In genomic region chr17:7239091-7240027, GRCh38 we compare ENCODE assay signal across 1 cellular context.
TF ChIP-seq lines count a peak whose summit lies in the region.

Gene PHF23 (minus strand): TSS chr17:7239457. CDS start chr17:7239279, 178 bp downstream.

TF ChIP-seq in K562, 482 proteins besides CTCF, POLR2A, EP300 and RAD21 (continued from another document and continues in another):
- TF ChIP-seq SP2 (IDR thresholded peaks at IDR 0.05; ENCODE audit: extremely low read depth, low read depth, low read length, poor library complexity, severe bottlenecking) = no peak
- TF ChIP-seq MTA3 (IDR thresholded peaks at IDR 0.05; ENCODE audit: borderline replicate concordance) = peak; percentile 78
- TF ChIP-seq RB1 (IDR thresholded peaks at IDR 0.05; ENCODE audit: low read depth) = 0 out of 2 replicates have a peak, but pooled peaks have one; percentile 29
- TF ChIP-seq, protein P1, sequence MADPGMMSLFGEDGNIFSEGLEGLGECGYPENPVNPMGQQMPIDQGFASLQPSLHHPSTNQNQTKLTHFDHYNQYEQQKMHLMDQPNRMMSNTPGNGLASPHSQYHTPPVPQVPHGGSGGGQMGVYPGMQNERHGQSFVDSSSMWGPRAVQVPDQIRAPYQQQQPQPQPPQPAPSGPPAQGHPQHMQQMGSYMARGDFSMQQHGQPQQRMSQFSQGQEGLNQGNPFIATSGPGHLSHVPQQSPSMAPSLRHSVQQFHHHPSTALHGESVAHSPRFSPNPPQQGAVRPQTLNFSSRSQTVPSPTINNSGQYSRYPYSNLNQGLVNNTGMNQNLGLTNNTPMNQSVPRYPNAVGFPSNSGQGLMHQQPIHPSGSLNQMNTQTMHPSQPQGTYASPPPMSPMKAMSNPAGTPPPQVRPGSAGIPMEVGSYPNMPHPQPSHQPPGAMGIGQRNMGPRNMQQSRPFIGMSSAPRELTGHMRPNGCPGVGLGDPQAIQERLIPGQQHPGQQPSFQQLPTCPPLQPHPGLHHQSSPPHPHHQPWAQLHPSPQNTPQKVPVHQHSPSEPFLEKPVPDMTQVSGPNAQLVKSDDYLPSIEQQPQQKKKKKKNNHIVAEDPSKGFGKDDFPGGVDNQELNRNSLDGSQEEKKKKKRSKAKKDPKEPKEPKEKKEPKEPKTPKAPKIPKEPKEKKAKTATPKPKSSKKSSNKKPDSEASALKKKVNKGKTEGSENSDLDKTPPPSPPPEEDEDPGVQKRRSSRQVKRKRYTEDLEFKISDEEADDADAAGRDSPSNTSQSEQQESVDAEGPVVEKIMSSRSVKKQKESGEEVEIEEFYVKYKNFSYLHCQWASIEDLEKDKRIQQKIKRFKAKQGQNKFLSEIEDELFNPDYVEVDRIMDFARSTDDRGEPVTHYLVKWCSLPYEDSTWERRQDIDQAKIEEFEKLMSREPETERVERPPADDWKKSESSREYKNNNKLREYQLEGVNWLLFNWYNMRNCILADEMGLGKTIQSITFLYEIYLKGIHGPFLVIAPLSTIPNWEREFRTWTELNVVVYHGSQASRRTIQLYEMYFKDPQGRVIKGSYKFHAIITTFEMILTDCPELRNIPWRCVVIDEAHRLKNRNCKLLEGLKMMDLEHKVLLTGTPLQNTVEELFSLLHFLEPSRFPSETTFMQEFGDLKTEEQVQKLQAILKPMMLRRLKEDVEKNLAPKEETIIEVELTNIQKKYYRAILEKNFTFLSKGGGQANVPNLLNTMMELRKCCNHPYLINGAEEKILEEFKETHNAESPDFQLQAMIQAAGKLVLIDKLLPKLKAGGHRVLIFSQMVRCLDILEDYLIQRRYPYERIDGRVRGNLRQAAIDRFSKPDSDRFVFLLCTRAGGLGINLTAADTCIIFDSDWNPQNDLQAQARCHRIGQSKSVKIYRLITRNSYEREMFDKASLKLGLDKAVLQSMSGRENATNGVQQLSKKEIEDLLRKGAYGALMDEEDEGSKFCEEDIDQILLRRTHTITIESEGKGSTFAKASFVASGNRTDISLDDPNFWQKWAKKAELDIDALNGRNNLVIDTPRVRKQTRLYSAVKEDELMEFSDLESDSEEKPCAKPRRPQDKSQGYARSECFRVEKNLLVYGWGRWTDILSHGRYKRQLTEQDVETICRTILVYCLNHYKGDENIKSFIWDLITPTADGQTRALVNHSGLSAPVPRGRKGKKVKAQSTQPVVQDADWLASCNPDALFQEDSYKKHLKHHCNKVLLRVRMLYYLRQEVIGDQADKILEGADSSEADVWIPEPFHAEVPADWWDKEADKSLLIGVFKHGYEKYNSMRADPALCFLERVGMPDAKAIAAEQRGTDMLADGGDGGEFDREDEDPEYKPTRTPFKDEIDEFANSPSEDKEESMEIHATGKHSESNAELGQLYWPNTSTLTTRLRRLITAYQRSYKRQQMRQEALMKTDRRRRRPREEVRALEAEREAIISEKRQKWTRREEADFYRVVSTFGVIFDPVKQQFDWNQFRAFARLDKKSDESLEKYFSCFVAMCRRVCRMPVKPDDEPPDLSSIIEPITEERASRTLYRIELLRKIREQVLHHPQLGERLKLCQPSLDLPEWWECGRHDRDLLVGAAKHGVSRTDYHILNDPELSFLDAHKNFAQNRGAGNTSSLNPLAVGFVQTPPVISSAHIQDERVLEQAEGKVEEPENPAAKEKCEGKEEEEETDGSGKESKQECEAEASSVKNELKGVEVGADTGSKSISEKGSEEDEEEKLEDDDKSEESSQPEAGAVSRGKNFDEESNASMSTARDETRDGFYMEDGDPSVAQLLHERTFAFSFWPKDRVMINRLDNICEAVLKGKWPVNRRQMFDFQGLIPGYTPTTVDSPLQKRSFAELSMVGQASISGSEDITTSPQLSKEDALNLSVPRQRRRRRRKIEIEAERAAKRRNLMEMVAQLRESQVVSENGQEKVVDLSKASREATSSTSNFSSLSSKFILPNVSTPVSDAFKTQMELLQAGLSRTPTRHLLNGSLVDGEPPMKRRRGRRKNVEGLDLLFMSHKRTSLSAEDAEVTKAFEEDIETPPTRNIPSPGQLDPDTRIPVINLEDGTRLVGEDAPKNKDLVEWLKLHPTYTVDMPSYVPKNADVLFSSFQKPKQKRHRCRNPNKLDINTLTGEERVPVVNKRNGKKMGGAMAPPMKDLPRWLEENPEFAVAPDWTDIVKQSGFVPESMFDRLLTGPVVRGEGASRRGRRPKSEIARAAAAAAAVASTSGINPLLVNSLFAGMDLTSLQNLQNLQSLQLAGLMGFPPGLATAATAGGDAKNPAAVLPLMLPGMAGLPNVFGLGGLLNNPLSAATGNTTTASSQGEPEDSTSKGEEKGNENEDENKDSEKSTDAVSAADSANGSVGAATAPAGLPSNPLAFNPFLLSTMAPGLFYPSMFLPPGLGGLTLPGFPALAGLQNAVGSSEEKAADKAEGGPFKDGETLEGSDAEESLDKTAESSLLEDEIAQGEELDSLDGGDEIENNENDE (IDR thresholded peaks at IDR 0.05; ENCODE audit: low read depth, low read length) = no peak
- no peak for TF ChIP-seq GTF2A2 (tag; IDR thresholded peaks at IDR 0.05)
- peak; percentile 93 for TF ChIP-seq MCM2 (IDR thresholded peaks at IDR 0.05; ENCODE audit: low read depth)
- TF ChIP-seq CREM (IDR thresholded peaks at IDR 0.05; ENCODE audit: low read depth) = peak; percentile 79
- TF ChIP-seq PHF8 (IDR thresholded peaks at IDR 0.05; ENCODE audit: borderline replicate concordance, low read length) = peak; percentile 39; the same call in 1 of the 2 replicates
- no peak for TF ChIP-seq ZNF41 (CRISPR knock-in tag; conservative IDR thresholded peaks at IDR 0.05)
- TF ChIP-seq RBM34 (IDR thresholded peaks at IDR 0.05; ENCODE audit: borderline replicate concordance, insufficient read depth, low read length) = no peak
- TF ChIP-seq LCOR (CRISPR knock-in tag; IDR thresholded peaks at IDR 0.05) = peak; percentile 17; the same call in 1 of the 2 replicates
- TF ChIP-seq HDAC1 (IDR thresholded peaks at IDR 0.05) = peak in 1 of 2 experiments; percentile 65; a peak in 1 of 4 replicates
- TF ChIP-seq ESRRA (IDR thresholded peaks at IDR 0.05; ENCODE audit: borderline replicate concordance, low read depth) = no peak
- TF ChIP-seq BDP1 (IDR thresholded peaks at IDR 0.05; ENCODE audit: insufficient read depth, insufficient read length) = no peak
- peak; percentile 50; the same call in 1 of the 2 replicates for TF ChIP-seq L3MBTL2 (IDR thresholded peaks at IDR 0.05)
- TF ChIP-seq THRAP3 (IDR thresholded peaks at IDR 0.05; ENCODE audit: borderline replicate concordance) = no peak
- peak; percentile 59 for TF ChIP-seq EP400 (IDR thresholded peaks at IDR 0.05)
- TF ChIP-seq, protein P2, sequence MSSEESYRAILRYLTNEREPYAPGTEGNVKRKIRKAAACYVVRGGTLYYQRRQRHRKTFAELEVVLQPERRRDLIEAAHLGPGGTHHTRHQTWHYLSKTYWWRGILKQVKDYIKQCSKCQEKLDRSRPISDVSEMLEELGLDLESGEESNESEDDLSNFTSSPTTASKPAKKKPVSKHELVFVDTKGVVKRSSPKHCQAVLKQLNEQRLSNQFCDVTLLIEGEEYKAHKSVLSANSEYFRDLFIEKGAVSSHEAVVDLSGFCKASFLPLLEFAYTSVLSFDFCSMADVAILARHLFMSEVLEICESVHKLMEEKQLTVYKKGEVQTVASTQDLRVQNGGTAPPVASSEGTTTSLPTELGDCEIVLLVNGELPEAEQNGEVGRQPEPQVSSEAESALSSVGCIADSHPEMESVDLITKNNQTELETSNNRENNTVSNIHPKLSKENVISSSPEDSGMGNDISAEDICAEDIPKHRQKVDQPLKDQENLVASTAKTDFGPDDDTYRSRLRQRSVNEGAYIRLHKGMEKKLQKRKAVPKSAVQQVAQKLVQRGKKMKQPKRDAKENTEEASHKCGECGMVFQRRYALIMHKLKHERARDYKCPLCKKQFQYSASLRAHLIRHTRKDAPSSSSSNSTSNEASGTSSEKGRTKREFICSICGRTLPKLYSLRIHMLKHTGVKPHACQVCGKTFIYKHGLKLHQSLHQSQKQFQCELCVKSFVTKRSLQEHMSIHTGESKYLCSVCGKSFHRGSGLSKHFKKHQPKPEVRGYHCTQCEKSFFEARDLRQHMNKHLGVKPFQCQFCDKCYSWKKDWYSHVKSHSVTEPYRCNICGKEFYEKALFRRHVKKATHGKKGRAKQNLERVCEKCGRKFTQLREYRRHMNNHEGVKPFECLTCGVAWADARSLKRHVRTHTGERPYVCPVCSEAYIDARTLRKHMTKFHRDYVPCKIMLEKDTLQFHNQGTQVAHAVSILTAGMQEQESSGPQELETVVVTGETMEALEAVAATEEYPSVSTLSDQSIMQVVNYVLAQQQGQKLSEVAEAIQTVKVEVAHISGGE (CRISPR knock-in tag; IDR thresholded peaks at IDR 0.05) = peak in 1 of 3 experiments; percentile 94; a peak in 2 of 6 replicates
- TF ChIP-seq TGIF2 (CRISPR knock-in tag; IDR thresholded peaks at IDR 0.05) = no peak
- TF ChIP-seq, protein P3, sequence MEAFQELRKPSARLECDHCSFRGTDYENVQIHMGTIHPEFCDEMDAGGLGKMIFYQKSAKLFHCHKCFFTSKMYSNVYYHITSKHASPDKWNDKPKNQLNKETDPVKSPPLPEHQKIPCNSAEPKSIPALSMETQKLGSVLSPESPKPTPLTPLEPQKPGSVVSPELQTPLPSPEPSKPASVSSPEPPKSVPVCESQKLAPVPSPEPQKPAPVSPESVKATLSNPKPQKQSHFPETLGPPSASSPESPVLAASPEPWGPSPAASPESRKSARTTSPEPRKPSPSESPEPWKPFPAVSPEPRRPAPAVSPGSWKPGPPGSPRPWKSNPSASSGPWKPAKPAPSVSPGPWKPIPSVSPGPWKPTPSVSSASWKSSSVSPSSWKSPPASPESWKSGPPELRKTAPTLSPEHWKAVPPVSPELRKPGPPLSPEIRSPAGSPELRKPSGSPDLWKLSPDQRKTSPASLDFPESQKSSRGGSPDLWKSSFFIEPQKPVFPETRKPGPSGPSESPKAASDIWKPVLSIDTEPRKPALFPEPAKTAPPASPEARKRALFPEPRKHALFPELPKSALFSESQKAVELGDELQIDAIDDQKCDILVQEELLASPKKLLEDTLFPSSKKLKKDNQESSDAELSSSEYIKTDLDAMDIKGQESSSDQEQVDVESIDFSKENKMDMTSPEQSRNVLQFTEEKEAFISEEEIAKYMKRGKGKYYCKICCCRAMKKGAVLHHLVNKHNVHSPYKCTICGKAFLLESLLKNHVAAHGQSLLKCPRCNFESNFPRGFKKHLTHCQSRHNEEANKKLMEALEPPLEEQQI (IDR thresholded peaks at IDR 0.05) = no peak
- 0 out of 2 replicates have a peak, but pooled peaks have one; percentile 30 for TF ChIP-seq FOXJ2 (tag; IDR thresholded peaks at IDR 0.05)
- no peak for TF ChIP-seq ZZZ3 (IDR thresholded peaks at IDR 0.05)
- 0 out of 2 replicates have a peak, but pooled peaks have one; percentile 5 for TF ChIP-seq ZBED1 (IDR thresholded peaks at IDR 0.05)
- TF ChIP-seq NRF1 (conservative IDR thresholded peaks at IDR 0.05 in 1 of 2, IDR thresholded peaks at IDR 0.05 in 1 of 2) = peak; percentile 98
- 0 out of 2 replicates have a peak, but pooled peaks have one; percentile 13 for TF ChIP-seq KLF16 (IDR thresholded peaks at IDR 0.05)
- TF ChIP-seq NONO (IDR thresholded peaks at IDR 0.05; ENCODE audit: low read depth in 2 of 2, low read length in 1 of 2) = 0 out of 4 replicates have a peak, but pooled peaks of 1 of the 2 experiments have one; percentile 64
- TF ChIP-seq, protein P4, sequence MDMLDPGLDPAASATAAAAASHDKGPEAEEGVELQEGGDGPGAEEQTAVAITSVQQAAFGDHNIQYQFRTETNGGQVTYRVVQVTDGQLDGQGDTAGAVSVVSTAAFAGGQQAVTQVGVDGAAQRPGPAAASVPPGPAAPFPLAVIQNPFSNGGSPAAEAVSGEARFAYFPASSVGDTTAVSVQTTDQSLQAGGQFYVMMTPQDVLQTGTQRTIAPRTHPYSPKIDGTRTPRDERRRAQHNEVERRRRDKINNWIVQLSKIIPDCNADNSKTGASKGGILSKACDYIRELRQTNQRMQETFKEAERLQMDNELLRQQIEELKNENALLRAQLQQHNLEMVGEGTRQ (CRISPR knock-in tag; IDR thresholded peaks at IDR 0.05) = no peak
- peak; percentile 80 for TF ChIP-seq POLR2G (IDR thresholded peaks at IDR 0.05; ENCODE audit: low read depth, low read length)
- TF ChIP-seq SRSF3 (IDR thresholded peaks at IDR 0.05; ENCODE audit: insufficient read depth, low read length) = no peak
- no peak for TF ChIP-seq PCBP2 (IDR thresholded peaks at IDR 0.05; ENCODE audit: low read depth, low read length, poor library complexity, severe bottlenecking)
- peak; percentile 50; the same call in 1 of the 2 replicates for TF ChIP-seq LEF1 (IDR thresholded peaks at IDR 0.05)
- TF ChIP-seq ZNF445 (CRISPR knock-in tag; IDR thresholded peaks at IDR 0.05; ENCODE audit: low read depth) = no peak
- TF ChIP-seq HNRNPH1 (optimal IDR thresholded peaks at IDR 0.05; ENCODE audit: low read depth, low read length) = no peak
- TF ChIP-seq ZNF165 (CRISPR knock-in tag; IDR thresholded peaks at IDR 0.05; ENCODE audit: borderline replicate concordance) = no peak
- TF ChIP-seq NR4A1 (CRISPR knock-in tag; IDR thresholded peaks at IDR 0.05) = no peak
- no peak for TF ChIP-seq NR4A1 (tag; IDR thresholded peaks at IDR 0.05)
- TF ChIP-seq SMAD3 (CRISPR knock-in tag; conservative IDR thresholded peaks at IDR 0.05) = 0 out of 2 replicates have a peak, but pooled peaks have one; percentile 10
- no peak for TF ChIP-seq ZNF232 (CRISPR knock-in tag; IDR thresholded peaks at IDR 0.05)
- TF ChIP-seq, protein P5, sequence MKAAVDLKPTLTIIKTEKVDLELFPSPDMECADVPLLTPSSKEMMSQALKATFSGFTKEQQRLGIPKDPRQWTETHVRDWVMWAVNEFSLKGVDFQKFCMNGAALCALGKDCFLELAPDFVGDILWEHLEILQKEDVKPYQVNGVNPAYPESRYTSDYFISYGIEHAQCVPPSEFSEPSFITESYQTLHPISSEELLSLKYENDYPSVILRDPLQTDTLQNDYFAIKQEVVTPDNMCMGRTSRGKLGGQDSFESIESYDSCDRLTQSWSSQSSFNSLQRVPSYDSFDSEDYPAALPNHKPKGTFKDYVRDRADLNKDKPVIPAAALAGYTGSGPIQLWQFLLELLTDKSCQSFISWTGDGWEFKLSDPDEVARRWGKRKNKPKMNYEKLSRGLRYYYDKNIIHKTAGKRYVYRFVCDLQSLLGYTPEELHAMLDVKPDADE (conservative IDR thresholded peaks at IDR 0.05; ENCODE audit: control insufficient read depth, low read depth, low read length) = peak; percentile 85
- no peak for TF ChIP-seq ZBTB17 (CRISPR knock-in tag; IDR thresholded peaks at IDR 0.05)
- peak; percentile 100 for TF ChIP-seq ZNF263 (CRISPR knock-in tag; IDR thresholded peaks at IDR 0.05; ENCODE audit: borderline replicate concordance)
- TF ChIP-seq SPI1 (IDR thresholded peaks at IDR 0.05; ENCODE audit: borderline replicate concordance, low read depth, low read length) = peak; percentile 85
- TF ChIP-seq NR3C1 (CRISPR knock-in tag; IDR thresholded peaks at IDR 0.05) = no peak
- TF ChIP-seq, protein P6, sequence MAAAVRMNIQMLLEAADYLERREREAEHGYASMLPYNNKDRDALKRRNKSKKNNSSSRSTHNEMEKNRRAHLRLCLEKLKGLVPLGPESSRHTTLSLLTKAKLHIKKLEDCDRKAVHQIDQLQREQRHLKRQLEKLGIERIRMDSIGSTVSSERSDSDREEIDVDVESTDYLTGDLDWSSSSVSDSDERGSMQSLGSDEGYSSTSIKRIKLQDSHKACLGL (CRISPR knock-in tag; IDR thresholded peaks at IDR 0.05; ENCODE audit: borderline replicate concordance, poor library complexity, severe bottlenecking) = no peak
- no peak for TF ChIP-seq ZNF311 (CRISPR knock-in tag; IDR thresholded peaks at IDR 0.05)
- peak; percentile 56; the same call in 1 of the 2 replicates for TF ChIP-seq SP1 (CRISPR knock-in tag; IDR thresholded peaks at IDR 0.05)
- no peak; the same call in 1 of the 2 replicates for TF ChIP-seq ZNF644 (tag; IDR thresholded peaks at IDR 0.05; ENCODE audit: low read depth)
- no peak for TF ChIP-seq NELFE (IDR thresholded peaks at IDR 0.05; ENCODE audit: insufficient read depth, insufficient read length)
- no peak for TF ChIP-seq POLR3G (IDR thresholded peaks at IDR 0.05; ENCODE audit: extremely low read depth, insufficient read length, insufficient replicate concordance)
- no peak for TF ChIP-seq ZNF274 (IDR thresholded peaks at IDR 0.05; ENCODE audit: borderline replicate concordance, low read depth, low read length)
- TF ChIP-seq KLF1 (tag; IDR thresholded peaks at IDR 0.05) = no peak
